ENCODE assay signal across 8 cellular contexts in genomic region chr4:54091637-54092404, GRCh38. TPM values are rescaled to one million over a fixed set of nuclear protein-coding genes. Genes with fewer than 3 reads are reported as not detected.
DNase-seq lines count a peak whose midpoint lies in the region; ATAC-seq and TF ChIP-seq lines count a peak whose summit lies in the region.

No MANE protein-coding gene starts in this region.

- DNase-seq in NCI-H2171 (lab: John Stamatoyannopoulos, UW) (peak; percentile 38), colonic mucosa (peak; percentile 83), left lung (peak; percentile 79 to 91)
- peak; percentile 87 to 88 for DNase-seq in activated CD4-positive, alpha-beta T cell treated with anti-CD3 and anti-CD28 coated beads for 4 hours
- DNase-seq in stimulated activated CD4-positive, alpha-beta T cell treated with anti-CD3 and anti-CD28 coated beads, Interleukin-2, amount 100 ng/mL, for 4 hours (ENCODE audit: low read depth): peak; percentile 87

- no peaks in the 10 kb centered on the region for H3K9me3 ChIP-seq in colonic mucosa
- no peaks in the 10 kb centered on the region for H3K9me3 ChIP-seq in left lung

- H3K4me1 ChIP-seq in colonic mucosa (no peaks in the 10 kb centered on the region), left lung (peaks cover 12 to 16% of the 10 kb centered on the region in 2 donors)

- intact Hi-C loops in colonic mucosa (cut with DNase I): no loop called here
- intact Hi-C loops in left lung (cut with DNase I): no loop called here

- ATAC-seq in GM18499 (IDR thresholded peaks at IDR 0.05; ENCODE audit: insufficient read depth, unreplicated experiment) (peak; percentile 65), HG02840 (IDR thresholded peaks at IDR 0.05; ENCODE audit: low FRiP score, unreplicated experiment) (peak; percentile 76), left lung (peak; percentile 90), HG02970 (IDR thresholded peaks at IDR 0.05; ENCODE audit: low FRiP score, unreplicated experiment) (no peak)

- no peak overlapping the region for H3K27ac ChIP-seq in colonic mucosa
- no peak overlapping the region for H3K27ac ChIP-seq in left lung

- H3K36me3 ChIP-seq in colonic mucosa: no peaks in the 10 kb centered on the region
- no peaks in the 10 kb centered on the region for H3K36me3 ChIP-seq in left lung

- H3K9ac ChIP-seq in colonic mucosa (ENCODE audit: low read depth in 2 of 2, low read length in 2 of 2): peak overlapping the region; percentile 12 to 52

- H3K27me3 ChIP-seq in colonic mucosa (peaks cover 51% of the 10 kb centered on the region), left lung (peaks cover 54 to 72% of the 10 kb centered on the region in 2 donors)

- no peak for TF ChIP-seq CTCF in colonic mucosa (IDR thresholded peaks at IDR 0.05)
- TF ChIP-seq CTCF in left lung (IDR thresholded peaks at IDR 0.05): no peak

- H3K4me3 ChIP-seq in colonic mucosa: peak overlapping the region; percentile 31
- H3K4me3 ChIP-seq in left lung: peak overlapping the region; percentile 31 to 35

RNA-seq across cellular contexts. Expression of gene GSX2, which starts 8.1 kb away (rescaled TPM):
- not detected for total RNA-seq in colonic mucosa
- not detected for total RNA-seq in left lung

RNA-seq across cellular contexts. Expression of gene CHIC2, which starts 27.4 kb away (rescaled TPM):
- total RNA-seq in colonic mucosa: 10 to 100 TPM; 13.5 to 26.2 TPM
- 10 to 100 TPM; 18.5 to 22.3 TPM for total RNA-seq in left lung
